In genomic region chr3:133853063-133853924, GRCh38 we compare ENCODE assay signal across 26 cellular contexts. TPM values are rescaled to one million over a fixed set of nuclear protein-coding genes. Genes with fewer than 3 reads are reported as not detected.
DNase-seq lines count a peak whose midpoint lies in the region; ATAC-seq, FAIRE-seq and TF ChIP-seq lines count a peak whose summit lies in the region.
"Had no signal": no experiment of that assay in that cellular context is flagged by ENCODE, and none has a peak within 500 bp of the region (broad histone marks: within the 10 kb centered on the region; RNA-seq: fewer than 3 reads in every experiment).

No MANE protein-coding gene starts in this region.

- no peak overlapping the region for H3K9ac ChIP-seq in K562 (ENCODE audit: insufficient read depth in 1 of 2, low read depth in 2 of 2, low read length in 2 of 2)
- H3K9ac ChIP-seq: KMS-11 had no signal

- H3K9me3 ChIP-seq in K562 (replicated peaks; ENCODE audit: control insufficient read depth, insufficient read depth, low read depth, low read length): no peaks in the 10 kb centered on the region
- H3K9me3 ChIP-seq: BE2C had no signal

- no peak for TF ChIP-seq RAD21 in K562 (CRISPR knock-in tag; conservative IDR thresholded peaks at IDR 0.05 in 1 of 2, IDR thresholded peaks at IDR 0.05 in 1 of 2)

- POLR2A ChIA-PET in activated naive CD8-positive, alpha-beta T cell treated with anti-CD3 and anti-CD28 coated beads, Interleukin-2, amount 10 ng/mL, durations not matched to agents 7 days and 5 days (lab: Charles Lee): no interaction called here
- POLR2A ChIA-PET in K562 (lab: Yijun Ruan, JAX): interaction anchor here (0.7 to 1.9 kb wide), 5 partner anchors 12 to 40 kb away, joined by 3 to 5 read pairs (median 4); no protein-coding TSS in a partner anchor

- peaks cover 10% of the 10 kb centered on the region for H3K4me1 Mint-ChIP-seq in activated naive CD8-positive, alpha-beta T cell treated with anti-CD3 and anti-CD28 coated beads, Interleukin-2, amount 10 ng/mL, durations not matched to agents 7 days and 5 days
- peaks cover 12% of the 10 kb centered on the region for H3K4me1 Mint-ChIP-seq in activated naive CD8-positive, alpha-beta T cell treated with anti-CD3 and anti-CD28 coated beads, Interleukin-2, amount 50 U/mL, for 24 hours
- H3K4me1 Mint-ChIP-seq: CD4-positive, CD25-positive, alpha-beta regulatory T cell had no signal

- no peaks in the 10 kb centered on the region for H3K36me3 Mint-ChIP-seq in activated naive CD8-positive, alpha-beta T cell treated with anti-CD3 and anti-CD28 coated beads, Interleukin-2, amount 10 ng/mL, durations not matched to agents 7 days and 5 days
- no peaks in the 10 kb centered on the region for H3K36me3 Mint-ChIP-seq in activated naive CD8-positive, alpha-beta T cell treated with anti-CD3 and anti-CD28 coated beads, Interleukin-2, amount 50 U/mL, for 24 hours (ENCODE audit: low read depth)
- H3K36me3 Mint-ChIP-seq: CD4-positive, CD25-positive, alpha-beta regulatory T cell had no signal

- peak overlapping the region; percentile 27; the same call in 1 of the 2 replicates for H2AFZ ChIP-seq in K562 (ENCODE audit: low read depth, low read length)
- H2AFZ ChIP-seq: GM23338 had no signal

- H3K4me3 Mint-ChIP-seq in activated naive CD8-positive, alpha-beta T cell treated with anti-CD3 and anti-CD28 coated beads, Interleukin-2, amount 10 ng/mL, durations not matched to agents 7 days and 5 days: no peak overlapping the region
- H3K4me3 Mint-ChIP-seq in activated naive CD8-positive, alpha-beta T cell treated with anti-CD3 and anti-CD28 coated beads, Interleukin-2, amount 50 U/mL, for 24 hours: no peak overlapping the region
- H3K4me3 Mint-ChIP-seq: CD4-positive, CD25-positive, alpha-beta regulatory T cell; GM23338; H9 had no signal

- no peaks in the 10 kb centered on the region for H3K36me3 ChIP-seq in K562 (ENCODE audit: control insufficient read depth, insufficient read depth, low read length)
- H3K36me3 ChIP-seq: BE2C had no signal

- intact Hi-C loops in K562 (cut with micrococcal nuclease): no loop called here
- intact Hi-C loops in left cardiac atrium (cut with DNase I): no loop called here
- intact Hi-C loops in posterior vena cava (cut with DNase I): no loop called here

- H3K27ac ChIP-seq in K562 (ENCODE audit: extremely low read depth, low read depth, low read length): peak overlapping the region; percentile 28; the same call in 1 of the 3 replicates
- H3K27ac ChIP-seq: KMS-11, PC-9 had no signal

- no peaks in the 10 kb centered on the region for H3K9me1 ChIP-seq in K562 (ENCODE audit: control insufficient read depth, insufficient read depth, low read length)

- no peak for TF ChIP-seq EP300 in K562 (IDR thresholded peaks at IDR 0.05; ENCODE audit: low read length)

- H3K27ac Mint-ChIP-seq in activated naive CD8-positive, alpha-beta T cell treated with anti-CD3 and anti-CD28 coated beads, Interleukin-2, amount 10 ng/mL, durations not matched to agents 7 days and 5 days: no peak overlapping the region
- H3K27ac Mint-ChIP-seq in activated naive CD8-positive, alpha-beta T cell treated with anti-CD3 and anti-CD28 coated beads, Interleukin-2, amount 50 U/mL, for 24 hours: no peak overlapping the region
- H3K27ac Mint-ChIP-seq: CD4-positive, CD25-positive, alpha-beta regulatory T cell; GM23338 had no signal

- H3K79me2 ChIP-seq in K562 (ENCODE audit: control insufficient read depth, insufficient read depth, low read length): no peaks in the 10 kb centered on the region; the same call in 2 of the 3 replicates

- no peak for TF ChIP-seq POLR2A in K562 (conservative IDR thresholded peaks at IDR 0.05)

- CTCF ChIA-PET in K562 (lab: Yijun Ruan, JAX; ENCODE audit: low intra/inter-chr PET ratio): no interaction called here

- in situ Hi-C loops in K562 (cut with MboI): no loop called here

- no peak for TF ChIP-seq CTCF in K562 (IDR thresholded peaks at IDR 0.05 in 2 of 3, conservative IDR thresholded peaks at IDR 0.05 in 1 of 3; ENCODE audit: insufficient read depth in 2 of 3, low read depth in 1 of 3, low read length in 3 of 3)

- no peaks in the 10 kb centered on the region for H3K27me3 ChIP-seq in K562 (ENCODE audit: control insufficient read depth in 2 of 2, insufficient read depth in 2 of 2, low read length in 2 of 2)
- H3K27me3 ChIP-seq: BE2C had no signal

- H4K20me1 ChIP-seq in K562 (replicated peaks; ENCODE audit: control insufficient read depth, insufficient read depth, low read length): no peaks in the 10 kb centered on the region

- H3K4me2 ChIP-seq in K562 (ENCODE audit: insufficient read depth, low read length): peak overlapping the region; percentile 20; the same call in 1 of the 2 replicates
- H3K4me2 ChIP-seq: GM23338, KMS-11, PC-9 had no signal

- DNase-seq in activated naive CD8-positive, alpha-beta T cell treated with anti-CD3 and anti-CD28 coated beads, Interleukin-2, amount 10 ng/mL, durations not matched to agents 7 days and 5 days: no peak
- no peak for DNase-seq in activated naive CD8-positive, alpha-beta T cell treated with anti-CD3 and anti-CD28 coated beads, Interleukin-2, amount 50 U/mL, for 24 hours
- DNase-seq in K562 (ENCODE audit: extremely low read depth in 1 of 4, low spot score in 3 of 4) (no peak), left cardiac atrium (peak; percentile 36), posterior vena cava (ENCODE audit: low spot score) (peak; percentile 45), hepatic stellate cell (ENCODE audit: low spot score) (no peak)
- DNase-seq: 8988T; ACHN; BE2C; CD4-positive, CD25-positive, alpha-beta regulatory T cell; H9; IMR-90; MM.1S; NCI-H1694; NCI-H2029 treated with DMSO at 0.1 percent for 48 hours; NCI-H2227 treated with DMSO at 0.1 percent for 48 hours; NCI-H526 treated with DMSO at 0.1 percent for 48 hours; PC-9; SHP77 had no signal

- peaks cover 7% of the 10 kb centered on the region for H3K27me3 Mint-ChIP-seq in activated naive CD8-positive, alpha-beta T cell treated with anti-CD3 and anti-CD28 coated beads, Interleukin-2, amount 10 ng/mL, durations not matched to agents 7 days and 5 days
- no peaks in the 10 kb centered on the region for H3K27me3 Mint-ChIP-seq in activated naive CD8-positive, alpha-beta T cell treated with anti-CD3 and anti-CD28 coated beads, Interleukin-2, amount 50 U/mL, for 24 hours

- 50% methylated on average over 4 of the region's 5 CpGs for whole genome bisulfite sequencing in K562 (ENCODE audit: insufficient coverage, low coverage, missing lambda C conversion rate)

- no peaks in the 10 kb centered on the region for H3K9me3 Mint-ChIP-seq in activated naive CD8-positive, alpha-beta T cell treated with anti-CD3 and anti-CD28 coated beads, Interleukin-2, amount 10 ng/mL, durations not matched to agents 7 days and 5 days
- H3K9me3 Mint-ChIP-seq in activated naive CD8-positive, alpha-beta T cell treated with anti-CD3 and anti-CD28 coated beads, Interleukin-2, amount 50 U/mL, for 24 hours: no peaks in the 10 kb centered on the region
- H3K9me3 Mint-ChIP-seq: CD4-positive, CD25-positive, alpha-beta regulatory T cell; GM23338; H9 had no signal

- ATAC-seq in activated naive CD8-positive, alpha-beta T cell treated with anti-CD3 and anti-CD28 coated beads, Interleukin-2, amount 10 ng/mL, durations not matched to agents 7 days and 5 days (ENCODE audit: low read depth): peak; percentile 28
- no peak for ATAC-seq in activated naive CD8-positive, alpha-beta T cell treated with anti-CD3 and anti-CD28 coated beads, Interleukin-2, amount 50 U/mL, for 24 hours
- no peak for ATAC-seq in K562
- peak; percentile 60 to 69 for ATAC-seq in left cardiac atrium
- ATAC-seq in HG03045 (IDR thresholded peaks at IDR 0.05; ENCODE audit: unreplicated experiment): no peak
- no peak for ATAC-seq in GM21390 (IDR thresholded peaks at IDR 0.05; ENCODE audit: unreplicated experiment)
- ATAC-seq: GM12878, GM23338 had no signal

- H3K4me1 ChIP-seq in K562 (replicated peaks in 1 of 2; ENCODE audit: control insufficient read depth in 2 of 2, insufficient read depth in 2 of 2, low read length in 2 of 2): peaks cover 22 to 65% of the 10 kb centered on the region in 2 experiments; a peak in 4 of 5 replicates
- H3K4me1 ChIP-seq: BE2C had no signal

- no peak overlapping the region for H3K4me3 ChIP-seq in K562
- H3K4me3 ChIP-seq: GM12878, GM23338, PC-9 had no signal

- no peak for FAIRE-seq in K562 (lab: Jason Lieb, UNC)
- FAIRE-seq: G401.6, GM12878, HTR-8/SVneo had no signal

- BruUV-seq in K562 (replicated peaks; lab: Mats Ljungman, UMichigan): no TSS peak

RNA-seq across cellular contexts. Expression of gene RAB6B, which starts 42.4 kb away (rescaled TPM):
- under 1 TPM; 0.39 to 0.40 TPM for total RNA-seq in activated naive CD8-positive, alpha-beta T cell treated with anti-CD3 and anti-CD28 coated beads, Interleukin-2, amount 10 ng/mL, durations not matched to agents 7 days and 5 days
- total RNA-seq in K562 (2011; cell fraction: chromatin; rRNA removed; ENCODE audit: low replicate concordance): 4.9 and 6.7 TPM in 2 replicates
- 3.8 and 5.0 TPM in 2 replicates for total RNA-seq in K562 (2011; cell fraction: nucleolus; rRNA removed)
- 5.4 and 9.9 TPM in 2 replicates for total RNA-seq in K562 (2011; cell fraction: nucleoplasm; rRNA removed)
- total RNA-seq in K562 (2014; rRNA removed) (0.82 and 0.98 TPM in 2 replicates), K562 (2014; rRNA removed; fragmentation: Illumina TruSeq; extraction: Trizol) (1.5 and 1.7 TPM in 2 replicates), K562 (2015; rRNA removed; fragmentation: Illumina TruSeq; extraction: Trizol) (0.69 and 1.4 TPM in 2 replicates), K562 (2021) (9.8 and 11.4 TPM in 2 replicates), left cardiac atrium (10 to 100 TPM; 41.4 to 41.6 TPM), posterior vena cava (1 to 10 TPM; 6.9 to 8.9 TPM)
- polyA plus RNA-seq in K562 (2011; rRNA removed) (11.3 and 18.1 TPM in 2 replicates), K562 (2014; fragmentation: Illumina TruSeq; extraction: Trizol) (5.2 and 6.3 TPM in 2 replicates), K562 (2014; fragmentation: Nextera tagmentation; extraction: Ambion mirVana) (under 1 TPM; 0.60 to 0.97 TPM), K562 (2014; rRNA removed) (3.0 and 6.7 TPM in 2 replicates)
- 11.5 and 18.2 TPM in 2 replicates for polyA plus RNA-seq in K562 (2011; cell fraction: cytosol; rRNA removed)
- 12.1 and 16.6 TPM in 2 replicates for polyA plus RNA-seq in K562 (2011; cell fraction: nucleus; rRNA removed)
- 6.3 and 12.8 TPM in 2 replicates for polyA plus RNA-seq in K562 (2012)
- polyA minus RNA-seq in K562 (2011; rRNA and poly(A)+ RNA removed): 12.7 and 20.1 TPM in 2 replicates
- 6.1 and 8.3 TPM in 2 replicates for polyA minus RNA-seq in K562 (2011; cell fraction: cytosol; rRNA and poly(A)+ RNA removed)
- 4.3 and 4.7 TPM in 2 replicates for polyA minus RNA-seq in K562 (2011; cell fraction: nucleus; rRNA and poly(A)+ RNA removed)
- total RNA-seq: GM12878 had no signal

RNA-seq across cellular contexts. Expression of gene SRPRB, which starts 47.7 kb away (rescaled TPM):
- 10 to 100 TPM; 39.3 to 39.7 TPM for total RNA-seq in activated naive CD8-positive, alpha-beta T cell treated with anti-CD3 and anti-CD28 coated beads, Interleukin-2, amount 10 ng/mL, durations not matched to agents 7 days and 5 days
- 42.7 and 49.1 TPM in 2 replicates for total RNA-seq in K562 (2011; cell fraction: chromatin; rRNA removed; ENCODE audit: low replicate concordance)
- total RNA-seq in K562 (2011; cell fraction: nucleolus; rRNA removed): 52.2 and 60.0 TPM in 2 replicates
- 75.3 and 87.6 TPM in 2 replicates for total RNA-seq in K562 (2011; cell fraction: nucleoplasm; rRNA removed)
- 37.7 and 41.9 TPM in 2 replicates for total RNA-seq in K562 (2014; rRNA removed)
- total RNA-seq in K562 (2014; rRNA removed; fragmentation: Illumina TruSeq; extraction: Trizol): 59.5 and 64.5 TPM in 2 replicates
- total RNA-seq in K562 (2015; rRNA removed; fragmentation: Illumina TruSeq; extraction: Trizol): 37.2 and 41.4 TPM in 2 replicates
- total RNA-seq in K562 (2021): 57.3 and 60.9 TPM in 2 replicates
- polyA plus RNA-seq in K562 (2011; rRNA removed): 48.6 and 66.0 TPM in 2 replicates
- 46.2 and 52.0 TPM in 2 replicates for polyA plus RNA-seq in K562 (2011; cell fraction: cytosol; rRNA removed)
- polyA plus RNA-seq in K562 (2011; cell fraction: nucleus; rRNA removed): 23.6 and 28.6 TPM in 2 replicates
- polyA plus RNA-seq in K562 (2012): 37.4 and 49.1 TPM in 2 replicates
- 43.8 and 51.1 TPM in 2 replicates for polyA plus RNA-seq in K562 (2014; fragmentation: Illumina TruSeq; extraction: Trizol)
- 10 to 100 TPM; 29.5 to 37.5 TPM for polyA plus RNA-seq in K562 (2014; fragmentation: Nextera tagmentation; extraction: Ambion mirVana)
- 37.2 and 48.4 TPM in 2 replicates for polyA plus RNA-seq in K562 (2014; rRNA removed)
- 84.1 and 107 TPM in 2 replicates for polyA minus RNA-seq in K562 (2011; rRNA and poly(A)+ RNA removed)
- polyA minus RNA-seq in K562 (2011; cell fraction: cytosol; rRNA and poly(A)+ RNA removed): 36.2 and 65.5 TPM in 2 replicates
- 12.9 and 23.4 TPM in 2 replicates for polyA minus RNA-seq in K562 (2011; cell fraction: nucleus; rRNA and poly(A)+ RNA removed)
- total RNA-seq in left cardiac atrium: 10 to 100 TPM; 36.8 to 51.8 TPM
- 10 to 100 TPM; 35.7 to 42.6 TPM for total RNA-seq in posterior vena cava

Comparison
In these comparisons a context has a peak if more than half of its experiments do, and no peak if none do; other contexts are left out.
1. ATAC-seq: peak in activated naive CD8-positive, alpha-beta T cell treated with anti-CD3 and anti-CD28 coated beads, Interleukin-2, amount 10 ng/mL, durations not matched to agents 7 days and 5 days (single experiment) and left cardiac atrium (2 of 2); none in activated naive CD8-positive, alpha-beta T cell treated with anti-CD3 and anti-CD28 coated beads, Interleukin-2, amount 50 U/mL, for 24 hours (single experiment), K562 (single experiment), HG03045 (single experiment) and GM21390 (single experiment).
2. DNase-seq: peak in left cardiac atrium (single experiment) and posterior vena cava (single experiment); none in activated naive CD8-positive, alpha-beta T cell treated with anti-CD3 and anti-CD28 coated beads, Interleukin-2, amount 10 ng/mL, durations not matched to agents 7 days and 5 days (single experiment), activated naive CD8-positive, alpha-beta T cell treated with anti-CD3 and anti-CD28 coated beads, Interleukin-2, amount 50 U/mL, for 24 hours (single experiment), K562 (0 of 4) and hepatic stellate cell (single experiment).